31 cellular contexts compared by ENCODE assay signal in genomic region chr4:105543881-105544280, GRCh38. TPM values are rescaled to one million over a fixed set of nuclear protein-coding genes. Genes with fewer than 3 reads are reported as not detected.
"Had no signal": no experiment of that assay in that cellular context is flagged by ENCODE, and none has a peak within 500 bp of the region (broad histone marks: within the 10 kb centered on the region; RNA-seq: fewer than 3 reads in every experiment).

No MANE protein-coding gene starts in this region.

- ATAC-seq: activated CD4-positive, CD25-positive, alpha-beta regulatory T cell treated with anti-CD3 and anti-CD28 coated beads, Interleukin-2, amount 50 U/mL, for 24 hours; activated CD8-positive, alpha-beta memory T cell treated with anti-CD3 and anti-CD28 coated beads, Interleukin-2, amount 10 ng/mL, durations not matched to agents 7 days and 5 days; activated naive CD8-positive, alpha-beta T cell treated with anti-CD3 and anti-CD28 coated beads, Interleukin-2, amount 50 U/mL, for 24 hours; left cardiac atrium; stimulated activated memory B cell treated with anti-CD40 and anti-IgM and Interleukin-4, amounts not matched to agents 10 μg/mL and 1 μg/mL and 100 μg/mL, for 72 hours; stimulated activated naive CD8-positive, alpha-beta T cell treated with anti-CD3 and anti-CD28 coated beads, Interleukin-15, amount 100 ng/mL, for 72 hours had no signal

- H3K9me3 ChIP-seq: psoas muscle, sigmoid colon, upper lobe of left lung had no signal

- H3K27me3 ChIP-seq: foreskin keratinocyte, sigmoid colon, upper lobe of left lung had no signal

- H3K36me3 ChIP-seq: sigmoid colon, upper lobe of left lung, WERI-Rb-1 had no signal

- H3K27ac ChIP-seq: foreskin keratinocyte, parathyroid adenoma, psoas muscle, sigmoid colon, upper lobe of left lung, WERI-Rb-1 had no signal

- H3K4me3 ChIP-seq: psoas muscle, sigmoid colon, smooth muscle cell, upper lobe of left lung had no signal

- H3K4me1 ChIP-seq: parathyroid adenoma, sigmoid colon, upper lobe of left lung had no signal

- DNase-seq: activated CD4-positive, alpha-beta memory T cell treated with anti-CD3 and anti-CD28 coated beads, Interleukin-2, amount 10 ng/mL, durations not matched to agents 7 days and 5 days; activated CD4-positive, alpha-beta T cell treated with anti-CD3 and anti-CD28 coated beads, Interleukin-2, amount 10 ng/mL, durations not matched to agents 7 days and 5 days; activated CD8-positive, alpha-beta memory T cell treated with anti-CD3 and anti-CD28 coated beads, Interleukin-2, amount 10 ng/mL, durations not matched to agents 7 days and 5 days; activated naive CD8-positive, alpha-beta T cell treated with anti-CD3 and anti-CD28 coated beads, Interleukin-2, amount 50 U/mL, for 24 hours; activated T-cell treated with anti-CD3 and anti-CD28 coated beads, Interleukin-2, amount 50 U/mL, for 48 hours; amygdala; foreskin keratinocyte; glutamatergic neuron; islet precursor cell; left cardiac atrium; mammary epithelial cell; naive B cell; nephron progenitor cell; psoas muscle; sigmoid colon; stimulated activated CD4-positive, alpha-beta T cell treated with anti-CD3 and anti-CD28 coated beads, Interleukin-1b, Interleukin-23, amount 100 ng/mL, for 48 hours; stimulated activated CD4-positive, alpha-beta T cell treated with anti-CD3 and anti-CD28 coated beads, Interleukin-4, amount 100 ng/mL, for 4 hours; stimulated activated CD8-positive, alpha-beta memory T cell treated with anti-CD3 and anti-CD28 coated beads, Interleukin-4, amount 100 ng/mL, for 48 hours; stimulated activated naive CD8-positive, alpha-beta T cell treated with anti-CD3 and anti-CD28 coated beads, Interleukin-15, amount 100 ng/mL, for 72 hours; substantia nigra; upper lobe of left lung; WERI-Rb-1 had no signal

- FAIRE-seq: endothelial cell of umbilical vein, TTC549 had no signal

RNA-seq across cellular contexts. Expression of gene ARHGEF38, which starts 8.5 kb away (rescaled TPM):
- total RNA-seq: activated CD4-positive, alpha-beta memory T cell treated with anti-CD3 and anti-CD28 coated beads, Interleukin-2, amount 10 ng/mL, durations not matched to agents 7 days and 5 days; activated CD4-positive, alpha-beta T cell treated with anti-CD3 and anti-CD28 coated beads, Interleukin-2, amount 10 ng/mL, durations not matched to agents 7 days and 5 days; activated CD8-positive, alpha-beta memory T cell treated with anti-CD3 and anti-CD28 coated beads, Interleukin-2, amount 10 ng/mL, durations not matched to agents 7 days and 5 days; activated T-helper 2 cell treated with anti-CD3 and anti-CD28 coated beads, Interferon-gamma antibody, Interleukin-2, Interleukin-4, amounts not matched to agents 10 μg/mL and 5 μg/mL and 100 μg/mL, durations not matched to agents 14 hours and 24 hours and 36 hours; chondrocyte; endothelial cell of umbilical vein; foreskin keratinocyte; left cardiac atrium; psoas muscle; sigmoid colon; smooth muscle cell; T-helper 1 cell treated with Interleukin-12 subunit alpha and Interleukin-12 subunit beta and Interleukin-4 antibody, amounts not matched to agents 30 ng/mL and 1 ng/mL, for 36 hours had no signal
- polyA plus RNA-seq: endothelial cell of umbilical vein, foreskin keratinocyte, mammary epithelial cell, psoas muscle had no signal
